ENCODE assay signal across 14 cellular contexts in genomic region chr4:71558248-71558647, GRCh38.
DNase-seq lines count a peak whose midpoint lies in the region; ATAC-seq lines count a peak whose summit lies in the region.
"Had no signal": no experiment of that assay in that cellular context is flagged by ENCODE, and none has a peak within 500 bp of the region (broad histone marks: within the 10 kb centered on the region; RNA-seq: fewer than 3 reads in every experiment).

No MANE protein-coding gene starts in this region.

- ATAC-seq in GM18502 (IDR thresholded peaks at IDR 0.05; ENCODE audit: poor library complexity, unreplicated experiment) (peak; percentile 86), GM19455 (IDR thresholded peaks at IDR 0.05; ENCODE audit: unreplicated experiment) (peak; percentile 80), HG02852 (IDR thresholded peaks at IDR 0.05; ENCODE audit: unreplicated experiment) (peak; percentile 86), HG03469 (IDR thresholded peaks at IDR 0.05; ENCODE audit: unreplicated experiment) (peak; percentile 89)
- ATAC-seq: GM23338, K562 had no signal

- no peak for DNase-seq in NCI-H2029 treated with DMSO at 0.1 percent for 48 hours (lab: John Stamatoyannopoulos, UW)
- DNase-seq in NK-92 treated with Interleukin-12 subunit alpha and Interleukin-12 subunit beta, amount 100 ng/mL, for 24 hours (lab: John Stamatoyannopoulos, UW): no peak
- DNase-seq in iPS-NIHi7 (ENCODE audit: extremely low spot score): no peak
- no peak for DNase-seq in activated CD4-positive, CD25-positive, alpha-beta regulatory T cell treated with anti-CD3 and anti-CD28 coated beads, Interleukin-2, amount 50 U/mL, for 72 hours
- DNase-seq: activated T-cell treated with anti-CD3 and anti-CD28 coated beads, Interleukin-2, amount 50 U/mL, for 4 hours; AML-193; DND-41; NCI-H2081 treated with DMSO at 0.1 percent for 48 hours had no signal
